ENCODE assay signal across 1 cellular context in genomic region chr15:95235033-95235432, GRCh38.
TF ChIP-seq lines count a peak whose summit lies in the region.

No MANE protein-coding gene starts in this region.

TF ChIP-seq in K562, 482 proteins besides CTCF, POLR2A, EP300 and RAD21 (continued from another document):
- TF ChIP-seq ZNF407 (IDR thresholded peaks at IDR 0.05; ENCODE audit: low read depth) (no peak), L3MBTL2 (IDR thresholded peaks at IDR 0.05) (no peak), POLR3A (IDR thresholded peaks at IDR 0.05; ENCODE audit: borderline replicate concordance, extremely low read depth, insufficient read depth, insufficient read length) (no peak), ZNF146 (CRISPR knock-in tag; IDR thresholded peaks at IDR 0.05; ENCODE audit: unreplicated experiment) (no peak), FOXO4 (CRISPR knock-in tag; IDR thresholded peaks at IDR 0.05) (no peak), TEAD2 (tag; IDR thresholded peaks at IDR 0.05) (no peak)
